Comparison of ENCODE assay signal across 1 cellular context in the genomic region with DNA sequence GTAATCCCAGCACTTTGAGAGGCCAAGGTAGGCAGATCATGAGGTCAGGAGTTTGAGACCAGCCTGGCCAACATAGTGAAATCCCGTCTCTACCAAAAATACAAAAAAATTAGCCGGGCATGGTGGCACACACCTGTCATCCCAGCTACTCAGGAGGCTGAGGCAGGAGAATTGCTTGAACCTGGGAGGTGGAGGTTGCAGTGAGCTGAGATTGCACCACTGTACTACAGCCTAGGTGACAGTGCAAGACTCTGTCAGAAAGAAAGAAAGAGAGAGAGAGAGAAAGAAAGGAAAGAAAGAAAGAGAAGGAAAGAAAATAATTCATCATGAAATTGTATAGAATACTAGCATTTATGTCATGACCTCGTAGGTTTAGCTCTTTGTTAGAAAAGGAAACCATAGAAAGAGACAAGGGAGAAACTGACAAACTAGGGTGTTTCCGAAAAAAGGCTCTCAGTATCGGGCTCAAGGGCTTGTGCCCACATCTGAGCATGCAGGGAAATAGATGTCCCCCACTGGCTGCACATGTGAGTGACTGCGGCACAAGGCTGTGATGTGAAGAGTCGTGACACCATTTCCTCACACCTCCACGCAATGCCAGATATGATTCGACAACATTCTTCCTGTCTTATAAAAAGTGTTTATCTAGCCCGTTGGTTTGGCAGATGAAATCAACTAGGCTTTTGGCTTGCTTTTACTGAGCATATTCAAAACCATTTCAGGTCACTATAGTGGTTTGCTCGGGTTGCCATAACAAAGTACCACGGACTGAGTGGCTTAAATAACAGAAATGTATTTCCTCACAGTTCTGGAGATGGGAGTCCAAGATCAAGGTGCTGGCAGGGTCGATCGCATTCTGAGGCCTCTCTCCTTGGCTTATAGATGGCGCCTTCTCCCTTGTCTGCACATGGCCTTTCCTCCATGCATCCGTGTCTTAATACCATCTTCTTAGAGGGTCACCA.
TF ChIP-seq lines count a peak whose summit lies in the region.

No MANE protein-coding gene starts in this region.

TF ChIP-seq in SK-N-SH, 30 proteins besides CTCF, POLR2A, EP300 and RAD21 (continued from another document):
- TF ChIP-seq ELF1 (IDR thresholded peaks at IDR 0.05): no peak
- no peak for TF ChIP-seq FOSL2 (IDR thresholded peaks at IDR 0.05; ENCODE audit: borderline replicate concordance, low read depth)
